Comparison of ENCODE assay signal across 1 cellular context in the genomic region with DNA sequence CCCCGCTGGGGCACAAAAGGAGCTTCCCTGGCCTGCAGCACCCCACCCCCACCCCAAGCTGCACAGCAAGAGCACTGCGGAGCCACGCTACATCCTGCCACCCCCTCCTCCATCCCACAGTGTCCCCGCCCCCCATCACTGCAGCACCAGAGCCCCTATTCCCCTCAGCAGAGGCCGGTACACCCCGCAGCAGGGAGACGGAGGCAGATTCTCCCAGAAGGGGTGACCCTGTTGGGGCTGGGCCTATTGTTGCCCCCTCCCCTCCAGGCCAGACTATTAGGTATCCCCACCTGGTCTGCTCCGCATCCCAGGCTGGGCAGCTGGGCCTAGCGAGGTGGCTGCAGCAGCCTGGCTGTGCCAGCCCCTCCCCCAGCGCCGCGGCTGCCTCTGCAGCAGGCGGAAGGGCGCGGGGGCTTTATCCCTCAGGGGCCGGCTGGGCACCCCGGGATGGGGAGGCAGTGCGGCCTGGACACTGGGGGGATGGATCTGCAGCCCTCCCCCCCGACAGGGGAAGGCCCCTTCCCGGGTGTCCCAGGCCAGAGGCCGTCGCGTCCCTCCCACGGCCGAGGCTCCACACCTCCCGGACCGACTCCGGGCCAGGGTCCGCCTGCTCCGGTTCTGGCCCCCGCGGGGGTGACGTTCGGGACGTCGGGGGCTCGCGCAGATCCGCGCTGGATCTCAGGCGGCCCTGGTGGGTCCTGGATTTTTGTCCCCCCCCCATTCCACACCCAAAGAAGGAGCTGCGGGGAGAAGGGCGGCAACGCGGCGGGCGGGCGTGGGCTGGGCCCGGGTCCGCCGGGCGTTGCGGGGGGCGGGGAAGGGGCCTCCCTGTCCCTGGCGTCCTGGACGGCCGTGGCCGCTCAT.
A peak's percentile ranks its signal among the peaks of the same experiment; 100 is the strongest.
TF ChIP-seq lines count a peak whose summit lies in the region.

No MANE protein-coding gene starts in this region.

TF ChIP-seq in HepG2, 621 proteins besides CTCF, POLR2A, EP300 and RAD21 (continued from another document and continues in another):
- TF ChIP-seq ARID5B (CRISPR knock-in tag; IDR thresholded peaks at IDR 0.05) = no peak
- TF ChIP-seq, protein P1, sequence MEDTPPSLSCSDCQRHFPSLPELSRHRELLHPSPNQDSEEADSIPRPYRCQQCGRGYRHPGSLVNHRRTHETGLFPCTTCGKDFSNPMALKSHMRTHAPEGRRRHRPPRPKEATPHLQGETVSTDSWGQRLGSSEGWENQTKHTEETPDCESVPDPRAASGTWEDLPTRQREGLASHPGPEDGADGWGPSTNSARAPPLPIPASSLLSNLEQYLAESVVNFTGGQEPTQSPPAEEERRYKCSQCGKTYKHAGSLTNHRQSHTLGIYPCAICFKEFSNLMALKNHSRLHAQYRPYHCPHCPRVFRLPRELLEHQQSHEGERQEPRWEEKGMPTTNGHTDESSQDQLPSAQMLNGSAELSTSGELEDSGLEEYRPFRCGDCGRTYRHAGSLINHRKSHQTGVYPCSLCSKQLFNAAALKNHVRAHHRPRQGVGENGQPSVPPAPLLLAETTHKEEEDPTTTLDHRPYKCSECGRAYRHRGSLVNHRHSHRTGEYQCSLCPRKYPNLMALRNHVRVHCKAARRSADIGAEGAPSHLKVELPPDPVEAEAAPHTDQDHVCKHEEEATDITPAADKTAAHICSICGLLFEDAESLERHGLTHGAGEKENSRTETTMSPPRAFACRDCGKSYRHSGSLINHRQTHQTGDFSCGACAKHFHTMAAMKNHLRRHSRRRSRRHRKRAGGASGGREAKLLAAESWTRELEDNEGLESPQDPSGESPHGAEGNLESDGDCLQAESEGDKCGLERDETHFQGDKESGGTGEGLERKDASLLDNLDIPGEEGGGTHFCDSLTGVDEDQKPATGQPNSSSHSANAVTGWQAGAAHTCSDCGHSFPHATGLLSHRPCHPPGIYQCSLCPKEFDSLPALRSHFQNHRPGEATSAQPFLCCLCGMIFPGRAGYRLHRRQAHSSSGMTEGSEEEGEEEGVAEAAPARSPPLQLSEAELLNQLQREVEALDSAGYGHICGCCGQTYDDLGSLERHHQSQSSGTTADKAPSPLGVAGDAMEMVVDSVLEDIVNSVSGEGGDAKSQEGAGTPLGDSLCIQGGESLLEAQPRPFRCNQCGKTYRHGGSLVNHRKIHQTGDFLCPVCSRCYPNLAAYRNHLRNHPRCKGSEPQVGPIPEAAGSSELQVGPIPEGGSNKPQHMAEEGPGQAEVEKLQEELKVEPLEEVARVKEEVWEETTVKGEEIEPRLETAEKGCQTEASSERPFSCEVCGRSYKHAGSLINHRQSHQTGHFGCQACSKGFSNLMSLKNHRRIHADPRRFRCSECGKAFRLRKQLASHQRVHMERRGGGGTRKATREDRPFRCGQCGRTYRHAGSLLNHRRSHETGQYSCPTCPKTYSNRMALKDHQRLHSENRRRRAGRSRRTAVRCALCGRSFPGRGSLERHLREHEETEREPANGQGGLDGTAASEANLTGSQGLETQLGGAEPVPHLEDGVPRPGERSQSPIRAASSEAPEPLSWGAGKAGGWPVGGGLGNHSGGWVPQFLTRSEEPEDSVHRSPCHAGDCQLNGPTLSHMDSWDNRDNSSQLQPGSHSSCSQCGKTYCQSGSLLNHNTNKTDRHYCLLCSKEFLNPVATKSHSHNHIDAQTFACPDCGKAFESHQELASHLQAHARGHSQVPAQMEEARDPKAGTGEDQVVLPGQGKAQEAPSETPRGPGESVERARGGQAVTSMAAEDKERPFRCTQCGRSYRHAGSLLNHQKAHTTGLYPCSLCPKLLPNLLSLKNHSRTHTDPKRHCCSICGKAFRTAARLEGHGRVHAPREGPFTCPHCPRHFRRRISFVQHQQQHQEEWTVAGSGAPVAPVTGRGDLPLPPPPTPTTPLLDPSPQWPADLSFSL (CRISPR knock-in tag; IDR thresholded peaks at IDR 0.05) = no peak
- 0 out of 2 replicates have a peak, but pooled peaks have one; percentile 12 for TF ChIP-seq HOXA3 (CRISPR knock-in tag; IDR thresholded peaks at IDR 0.05)
- 0 out of 2 replicates have a peak, but pooled peaks have one; percentile 42 for TF ChIP-seq ZBTB7A (CRISPR knock-in tag; IDR thresholded peaks at IDR 0.05)
- TF ChIP-seq, protein P2, sequence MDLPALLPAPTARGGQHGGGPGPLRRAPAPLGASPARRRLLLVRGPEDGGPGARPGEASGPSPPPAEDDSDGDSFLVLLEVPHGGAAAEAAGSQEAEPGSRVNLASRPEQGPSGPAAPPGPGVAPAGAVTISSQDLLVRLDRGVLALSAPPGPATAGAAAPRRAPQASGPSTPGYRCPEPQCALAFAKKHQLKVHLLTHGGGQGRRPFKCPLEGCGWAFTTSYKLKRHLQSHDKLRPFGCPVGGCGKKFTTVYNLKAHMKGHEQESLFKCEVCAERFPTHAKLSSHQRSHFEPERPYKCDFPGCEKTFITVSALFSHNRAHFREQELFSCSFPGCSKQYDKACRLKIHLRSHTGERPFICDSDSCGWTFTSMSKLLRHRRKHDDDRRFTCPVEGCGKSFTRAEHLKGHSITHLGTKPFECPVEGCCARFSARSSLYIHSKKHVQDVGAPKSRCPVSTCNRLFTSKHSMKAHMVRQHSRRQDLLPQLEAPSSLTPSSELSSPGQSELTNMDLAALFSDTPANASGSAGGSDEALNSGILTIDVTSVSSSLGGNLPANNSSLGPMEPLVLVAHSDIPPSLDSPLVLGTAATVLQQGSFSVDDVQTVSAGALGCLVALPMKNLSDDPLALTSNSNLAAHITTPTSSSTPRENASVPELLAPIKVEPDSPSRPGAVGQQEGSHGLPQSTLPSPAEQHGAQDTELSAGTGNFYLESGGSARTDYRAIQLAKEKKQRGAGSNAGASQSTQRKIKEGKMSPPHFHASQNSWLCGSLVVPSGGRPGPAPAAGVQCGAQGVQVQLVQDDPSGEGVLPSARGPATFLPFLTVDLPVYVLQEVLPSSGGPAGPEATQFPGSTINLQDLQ (CRISPR knock-in tag; IDR thresholded peaks at IDR 0.05) = no peak
- TF ChIP-seq ZSCAN31 (CRISPR knock-in tag; IDR thresholded peaks at IDR 0.05; ENCODE audit: low read depth) = no peak
- no peak for TF ChIP-seq KDM3A (CRISPR knock-in tag; IDR thresholded peaks at IDR 0.05; ENCODE audit: low read depth)
- no peak for TF ChIP-seq ZNF839 (CRISPR knock-in tag; IDR thresholded peaks at IDR 0.05; ENCODE audit: borderline replicate concordance)
- TF ChIP-seq MATR3 (CRISPR knock-in tag; IDR thresholded peaks at IDR 0.05) = no peak
- TF ChIP-seq GTF2F1 (IDR thresholded peaks at IDR 0.05; ENCODE audit: low read length) = no peak
- TF ChIP-seq ELF3 (CRISPR knock-in tag; IDR thresholded peaks at IDR 0.05) = no peak
- peak; percentile 32 for TF ChIP-seq AGO2 (optimal IDR thresholded peaks at IDR 0.05; ENCODE audit: low read depth, low read length)
- TF ChIP-seq, protein P3, sequence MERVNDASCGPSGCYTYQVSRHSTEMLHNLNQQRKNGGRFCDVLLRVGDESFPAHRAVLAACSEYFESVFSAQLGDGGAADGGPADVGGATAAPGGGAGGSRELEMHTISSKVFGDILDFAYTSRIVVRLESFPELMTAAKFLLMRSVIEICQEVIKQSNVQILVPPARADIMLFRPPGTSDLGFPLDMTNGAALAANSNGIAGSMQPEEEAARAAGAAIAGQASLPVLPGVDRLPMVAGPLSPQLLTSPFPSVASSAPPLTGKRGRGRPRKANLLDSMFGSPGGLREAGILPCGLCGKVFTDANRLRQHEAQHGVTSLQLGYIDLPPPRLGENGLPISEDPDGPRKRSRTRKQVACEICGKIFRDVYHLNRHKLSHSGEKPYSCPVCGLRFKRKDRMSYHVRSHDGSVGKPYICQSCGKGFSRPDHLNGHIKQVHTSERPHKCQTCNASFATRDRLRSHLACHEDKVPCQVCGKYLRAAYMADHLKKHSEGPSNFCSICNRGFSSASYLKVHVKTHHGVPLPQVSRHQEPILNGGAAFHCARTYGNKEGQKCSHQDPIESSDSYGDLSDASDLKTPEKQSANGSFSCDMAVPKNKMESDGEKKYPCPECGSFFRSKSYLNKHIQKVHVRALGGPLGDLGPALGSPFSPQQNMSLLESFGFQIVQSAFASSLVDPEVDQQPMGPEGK (CRISPR knock-in tag; IDR thresholded peaks at IDR 0.05) = no peak
- TF ChIP-seq, protein P4, sequence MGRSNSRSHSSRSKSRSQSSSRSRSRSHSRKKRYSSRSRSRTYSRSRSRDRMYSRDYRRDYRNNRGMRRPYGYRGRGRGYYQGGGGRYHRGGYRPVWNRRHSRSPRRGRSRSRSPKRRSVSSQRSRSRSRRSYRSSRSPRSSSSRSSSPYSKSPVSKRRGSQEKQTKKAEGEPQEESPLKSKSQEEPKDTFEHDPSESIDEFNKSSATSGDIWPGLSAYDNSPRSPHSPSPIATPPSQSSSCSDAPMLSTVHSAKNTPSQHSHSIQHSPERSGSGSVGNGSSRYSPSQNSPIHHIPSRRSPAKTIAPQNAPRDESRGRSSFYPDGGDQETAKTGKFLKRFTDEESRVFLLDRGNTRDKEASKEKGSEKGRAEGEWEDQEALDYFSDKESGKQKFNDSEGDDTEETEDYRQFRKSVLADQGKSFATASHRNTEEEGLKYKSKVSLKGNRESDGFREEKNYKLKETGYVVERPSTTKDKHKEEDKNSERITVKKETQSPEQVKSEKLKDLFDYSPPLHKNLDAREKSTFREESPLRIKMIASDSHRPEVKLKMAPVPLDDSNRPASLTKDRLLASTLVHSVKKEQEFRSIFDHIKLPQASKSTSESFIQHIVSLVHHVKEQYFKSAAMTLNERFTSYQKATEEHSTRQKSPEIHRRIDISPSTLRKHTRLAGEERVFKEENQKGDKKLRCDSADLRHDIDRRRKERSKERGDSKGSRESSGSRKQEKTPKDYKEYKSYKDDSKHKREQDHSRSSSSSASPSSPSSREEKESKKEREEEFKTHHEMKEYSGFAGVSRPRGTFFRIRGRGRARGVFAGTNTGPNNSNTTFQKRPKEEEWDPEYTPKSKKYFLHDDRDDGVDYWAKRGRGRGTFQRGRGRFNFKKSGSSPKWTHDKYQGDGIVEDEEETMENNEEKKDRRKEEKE (IDR thresholded peaks at IDR 0.05) = no peak
- no peak for TF ChIP-seq ATF3 (CRISPR knock-in tag; IDR thresholded peaks at IDR 0.05)
- no peak for TF ChIP-seq ZNF510 (CRISPR knock-in tag; IDR thresholded peaks at IDR 0.05; ENCODE audit: low read depth)
- TF ChIP-seq SNRNP70 (IDR thresholded peaks at IDR 0.05; ENCODE audit: low read depth, low read length) = no peak
- no peak for TF ChIP-seq MEIS2 (CRISPR knock-in tag; IDR thresholded peaks at IDR 0.05)
- 0 out of 2 replicates have a peak, but pooled peaks have one; percentile 57 for TF ChIP-seq ZBTB42 (CRISPR knock-in tag; IDR thresholded peaks at IDR 0.05)
- TF ChIP-seq ZNF782 (CRISPR knock-in tag; IDR thresholded peaks at IDR 0.05; ENCODE audit: borderline replicate concordance) = no peak
- no peak for TF ChIP-seq ZNF232 (CRISPR knock-in tag; IDR thresholded peaks at IDR 0.05; ENCODE audit: borderline replicate concordance)
- TF ChIP-seq, protein P5, sequence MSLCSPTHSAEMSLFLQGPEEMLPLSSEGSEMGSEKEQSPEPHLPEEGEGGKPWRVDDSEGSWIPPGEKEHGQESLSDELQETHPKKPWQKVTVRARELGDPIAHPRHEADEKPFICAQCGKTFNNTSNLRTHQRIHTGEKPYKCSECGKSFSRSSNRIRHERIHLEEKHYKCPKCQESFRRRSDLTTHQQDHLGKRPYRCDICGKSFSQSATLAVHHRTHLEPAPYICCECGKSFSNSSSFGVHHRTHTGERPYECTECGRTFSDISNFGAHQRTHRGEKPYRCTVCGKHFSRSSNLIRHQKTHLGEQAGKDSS (CRISPR knock-in tag; IDR thresholded peaks at IDR 0.05; ENCODE audit: borderline replicate concordance, low read depth) = no peak
- no peak for TF ChIP-seq ZNF644 (CRISPR knock-in tag; IDR thresholded peaks at IDR 0.05; ENCODE audit: low read depth)
- TF ChIP-seq, protein P6, sequence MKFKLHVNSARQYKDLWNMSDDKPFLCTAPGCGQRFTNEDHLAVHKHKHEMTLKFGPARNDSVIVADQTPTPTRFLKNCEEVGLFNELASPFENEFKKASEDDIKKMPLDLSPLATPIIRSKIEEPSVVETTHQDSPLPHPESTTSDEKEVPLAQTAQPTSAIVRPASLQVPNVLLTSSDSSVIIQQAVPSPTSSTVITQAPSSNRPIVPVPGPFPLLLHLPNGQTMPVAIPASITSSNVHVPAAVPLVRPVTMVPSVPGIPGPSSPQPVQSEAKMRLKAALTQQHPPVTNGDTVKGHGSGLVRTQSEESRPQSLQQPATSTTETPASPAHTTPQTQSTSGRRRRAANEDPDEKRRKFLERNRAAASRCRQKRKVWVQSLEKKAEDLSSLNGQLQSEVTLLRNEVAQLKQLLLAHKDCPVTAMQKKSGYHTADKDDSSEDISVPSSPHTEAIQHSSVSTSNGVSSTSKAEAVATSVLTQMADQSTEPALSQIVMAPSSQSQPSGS (CRISPR knock-in tag; IDR thresholded peaks at IDR 0.05) = no peak
- no peak for TF ChIP-seq JUN (CRISPR knock-in tag; IDR thresholded peaks at IDR 0.05)
- no peak for TF ChIP-seq ZFP41 (CRISPR knock-in tag; IDR thresholded peaks at IDR 0.05; ENCODE audit: borderline replicate concordance)
- TF ChIP-seq AGO1 (IDR thresholded peaks at IDR 0.05; ENCODE audit: low read depth, low read length, poor library complexity, severe bottlenecking) = peak; percentile 74
- TF ChIP-seq ZNF224 (CRISPR knock-in tag; IDR thresholded peaks at IDR 0.05) = no peak
- no peak for TF ChIP-seq TARDBP (CRISPR knock-in tag; IDR thresholded peaks at IDR 0.05)
- TF ChIP-seq LBX2 (CRISPR knock-in tag; IDR thresholded peaks at IDR 0.05; ENCODE audit: borderline replicate concordance) = no peak
- no peak for TF ChIP-seq ZFP36L2 (CRISPR knock-in tag; IDR thresholded peaks at IDR 0.05)
